ENCODE assay signal across 1 cellular context in genomic region chr11:76216536-76217326, GRCh38.
TF ChIP-seq lines count a peak whose summit lies in the region.

No MANE protein-coding gene starts in this region.

TF ChIP-seq in IMR-90, 13 proteins besides CTCF, POLR2A, EP300 and RAD21 (continued from another document):
- no peak for TF ChIP-seq FOS (IDR thresholded peaks at IDR 0.05; ENCODE audit: low read depth, low read length)
- TF ChIP-seq BHLHE40 (IDR thresholded peaks at IDR 0.05; ENCODE audit: low read depth, low read length): no peak
- TF ChIP-seq RCOR1 (IDR thresholded peaks at IDR 0.05; ENCODE audit: insufficient replicate concordance, low read length): no peak
- no peak for TF ChIP-seq ELK1 (IDR thresholded peaks at IDR 0.05; ENCODE audit: borderline replicate concordance, low read depth, low read length)
